ENCODE assay signal across 22 cellular contexts in the genomic region with DNA sequence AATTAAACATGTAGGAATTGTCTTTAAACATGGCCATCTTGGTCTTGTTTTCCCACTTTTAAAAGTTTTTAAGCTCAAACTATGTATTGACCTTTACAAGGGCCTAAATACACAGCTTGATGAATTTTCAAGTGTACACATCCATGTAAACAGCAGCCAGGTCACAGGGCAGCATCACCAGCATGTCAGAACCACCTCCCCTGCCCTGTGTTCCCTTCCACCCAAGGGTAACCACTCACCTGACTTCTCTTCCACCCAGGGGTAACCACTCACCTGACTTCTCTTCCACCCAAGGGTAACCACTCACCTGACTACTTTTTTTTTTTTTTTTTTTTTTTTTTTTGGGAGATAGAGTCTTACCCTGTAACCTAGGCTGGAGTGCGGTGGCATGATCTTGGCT. TPM values are rescaled to one million over a fixed set of nuclear protein-coding genes. Genes with fewer than 3 reads are reported as not detected.
"Had no signal": no experiment of that assay in that cellular context is flagged by ENCODE, and none has a peak within 500 bp of the region (broad histone marks: within the 10 kb centered on the region; RNA-seq: fewer than 3 reads in every experiment).

No MANE protein-coding gene starts in this region.

- H3K4me3 ChIP-seq: gastroesophageal sphincter, ovary, prostate gland had no signal

- H3K9me3 Mint-ChIP-seq: activated naive CD8-positive, alpha-beta T cell treated with anti-CD3 and anti-CD28 coated beads for 36 hours; activated T-cell treated with anti-CD3 and anti-CD28 coated beads, Interleukin-2, amount 50 U/mL, for 4 hours; naive B cell; stimulated activated naive CD8-positive, alpha-beta T cell treated with anti-CD3 and anti-CD28 coated beads, Interleukin-15, amount 100 ng/mL, for 72 hours had no signal

- ATAC-seq: activated T-cell treated with anti-CD3 and anti-CD28 coated beads, Interleukin-2, amount 50 U/mL, for 4 hours; gastroesophageal sphincter; left colon; stimulated activated naive CD8-positive, alpha-beta T cell treated with anti-CD3 and anti-CD28 coated beads, Interleukin-15, amount 100 ng/mL, for 72 hours had no signal

- H3K4me3 Mint-ChIP-seq: activated naive CD8-positive, alpha-beta T cell treated with anti-CD3 and anti-CD28 coated beads for 36 hours; activated T-cell treated with anti-CD3 and anti-CD28 coated beads, Interleukin-2, amount 50 U/mL, for 4 hours; stimulated activated naive CD8-positive, alpha-beta T cell treated with anti-CD3 and anti-CD28 coated beads, Interleukin-15, amount 100 ng/mL, for 72 hours had no signal

- H3K27me3 ChIP-seq: gastroesophageal sphincter, ovary had no signal

- H3K27ac Mint-ChIP-seq: activated naive CD8-positive, alpha-beta T cell treated with anti-CD3 and anti-CD28 coated beads for 36 hours; stimulated activated naive CD8-positive, alpha-beta T cell treated with anti-CD3 and anti-CD28 coated beads, Interleukin-15, amount 100 ng/mL, for 72 hours had no signal

- H3K36me3 Mint-ChIP-seq: naive B cell had no signal

- H3K9me3 ChIP-seq: gastroesophageal sphincter, ovary, prostate gland had no signal

- H3K36me3 ChIP-seq: ovary, prostate gland had no signal

- DNase-seq: activated CD4-positive, alpha-beta T cell treated with anti-CD3 and anti-CD28 coated beads for 1 hour; activated CD8-positive, alpha-beta memory T cell treated with anti-CD3 and anti-CD28 coated beads for 24 hours; activated CD8-positive, alpha-beta memory T cell treated with anti-CD3 and anti-CD28 coated beads, Interleukin-2, amount 50 U/mL, for 4 hours; activated naive CD4-positive, alpha-beta T cell treated with Interleukin-2 at 50 U/mL for 16 hours; activated naive CD8-positive, alpha-beta T cell treated with anti-CD3 and anti-CD28 coated beads for 36 hours; activated T-cell treated with anti-CD3 and anti-CD28 coated beads, Interleukin-2, amount 50 U/mL, for 4 hours; central memory CD4-positive, alpha-beta T cell; effector memory CD4-positive, alpha-beta T cell; head of caudate nucleus; islet precursor cell; left colon; naive B cell; ovary; stimulated activated CD4-positive, alpha-beta T cell treated with anti-CD3 and anti-CD28 coated beads, Interleukin-4, amount 100 ng/mL, for 24 hours; stimulated activated naive CD8-positive, alpha-beta T cell treated with anti-CD3 and anti-CD28 coated beads, Interleukin-15, amount 100 ng/mL, for 72 hours; T-helper 9 cell had no signal

- H3K27ac ChIP-seq: gastroesophageal sphincter, ovary, prostate gland had no signal

- H3K27me3 Mint-ChIP-seq: activated naive CD8-positive, alpha-beta T cell treated with anti-CD3 and anti-CD28 coated beads for 36 hours; naive B cell; stimulated activated naive CD8-positive, alpha-beta T cell treated with anti-CD3 and anti-CD28 coated beads, Interleukin-15, amount 100 ng/mL, for 72 hours had no signal

RNA-seq across cellular contexts. Expression of gene HRK, which starts 34.1 kb away (rescaled TPM):
- total RNA-seq: activated naive CD8-positive, alpha-beta T cell treated with anti-CD3 and anti-CD28 coated beads for 36 hours; activated T-cell treated with anti-CD3 and anti-CD28 coated beads, Interleukin-2, amount 50 U/mL, for 4 hours; dermis microvascular lymphatic vessel endothelial cell; endothelial cell of umbilical vein; mesenteric fat pad; T-helper 1 cell treated with Interleukin-12 subunit alpha and Interleukin-12 subunit beta and Interleukin-4 antibody, amounts not matched to agents 30 ng/mL and 1 ng/mL, for 36 hours had no signal
